Comparison of ENCODE assay signal across 8 cellular contexts in the genomic region with DNA sequence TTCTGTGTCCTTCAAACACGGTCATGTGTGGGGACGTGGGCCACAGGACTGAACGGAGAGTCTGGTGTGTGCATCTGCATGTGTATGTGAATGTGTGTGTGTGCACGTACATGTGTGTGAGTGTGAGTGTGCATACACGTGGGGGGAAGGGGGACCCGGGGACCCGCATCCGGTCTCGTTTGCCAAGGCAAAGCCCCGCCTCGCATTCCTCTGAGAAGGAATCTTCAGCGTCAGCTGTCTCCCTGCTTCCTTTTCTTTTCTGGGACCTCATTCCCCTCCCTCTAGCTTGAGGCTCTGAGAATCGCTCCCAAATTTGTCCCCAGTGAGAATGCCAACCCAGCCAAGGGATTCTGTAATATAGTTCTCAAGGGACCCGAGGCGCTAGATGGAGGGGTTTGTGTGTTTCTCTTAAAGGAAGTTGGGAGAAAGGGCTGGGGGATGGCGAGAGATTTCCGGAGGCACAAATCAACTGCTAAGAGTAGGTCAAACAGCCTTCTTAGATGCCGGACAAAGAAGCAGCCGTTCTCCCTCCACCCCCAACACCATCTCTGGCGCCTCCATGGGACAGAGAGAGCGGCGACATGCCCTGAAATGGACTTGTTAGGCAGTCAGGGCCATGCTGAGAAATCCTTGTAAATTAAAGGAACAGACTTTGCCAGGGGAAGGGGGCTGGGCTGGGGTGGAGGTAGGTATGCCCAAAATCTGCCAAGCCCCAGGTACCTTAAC. TPM values are rescaled to one million over a fixed set of nuclear protein-coding genes. Genes with fewer than 3 reads are reported as not detected.
DNase-seq lines count a peak whose midpoint lies in the region; ATAC-seq and TF ChIP-seq lines count a peak whose summit lies in the region.

No MANE protein-coding gene starts in this region.

- TF ChIP-seq CTCF in hepatocyte (IDR thresholded peaks at IDR 0.05; ENCODE audit: poor library complexity) (no peak), retinal pigment epithelial cell (conservative IDR thresholded peaks at IDR 0.05; ENCODE audit: low read depth, low read length) (peak; percentile 16)

- H3K27ac ChIP-seq in hepatocyte = peak overlapping the region; percentile 91

- no peaks in the 10 kb centered on the region for H3K36me3 ChIP-seq in hepatocyte (replicated peaks; ENCODE audit: insufficient read depth, low read depth)

- DNase-seq in AG08396 (ENCODE audit: low spot score) (peak; percentile 53), HCEC 1CT (peak; percentile 51), anterior cingulate cortex (lab: John Stamatoyannopoulos, UW) (peak in 38 of 58 donors; percentile 24 to 71 (median 51)), hepatocyte (ENCODE audit: low spot score) (no peak), retinal pigment epithelial cell (ENCODE audit: low read depth) (no peak), NCI-H1436 (lab: John Stamatoyannopoulos, UW) (no peak), DMS153 (lab: John Stamatoyannopoulos, UW) (no peak)

- H3K27me3 ChIP-seq in hepatocyte = no peaks in the 10 kb centered on the region

- 36% methylated on average over 22 of the region's 22 CpGs for WGBS in hepatocyte (ENCODE audit: low lambda C conversion rate, missing lambda C conversion rate)

- no peaks in the 10 kb centered on the region for H4K20me1 ChIP-seq in hepatocyte (ENCODE audit: insufficient read depth, poor library complexity, severe bottlenecking)

- H2AFZ ChIP-seq in hepatocyte = no peak overlapping the region

- H3K9me3 ChIP-seq in hepatocyte (ENCODE audit: low read depth) = no peaks in the 10 kb centered on the region

- H3K9me2 ChIP-seq in hepatocyte (replicated peaks; ENCODE audit: insufficient read depth) = no peaks in the 10 kb centered on the region

- ATAC-seq in HG02852 (IDR thresholded peaks at IDR 0.05; ENCODE audit: unreplicated experiment) = no peak

- H3K4me3 ChIP-seq in hepatocyte (no peak overlapping the region), retinal pigment epithelial cell (ENCODE audit: low read length) (no peak overlapping the region)

- H3K4me1 ChIP-seq in hepatocyte (ENCODE audit: insufficient read depth) = peaks cover 53% of the 10 kb centered on the region

- H3K4me2 ChIP-seq in hepatocyte = peak overlapping the region; percentile 64

- peaks cover 81% of the 10 kb centered on the region for H3K79me2 ChIP-seq in hepatocyte

RNA-seq across cellular contexts. Expression of a gene that starts 6.6 kb away (rescaled TPM):
- total RNA-seq in hepatocyte = 7.2 and 8.1 TPM in 2 replicates
- 0.78 and 0.85 TPM in 2 replicates for polyA plus RNA-seq in hepatocyte

RNA-seq across cellular contexts. Expression of a gene that starts 47.5 kb away (rescaled TPM):
- 41.4 and 51.7 TPM in 2 replicates for total RNA-seq in hepatocyte
- polyA plus RNA-seq in hepatocyte = 32.4 and 49.1 TPM in 2 replicates

Comparison
In these comparisons a context has a peak if more than half of its experiments do, and no peak if none do; other contexts are left out.
1. DNase-seq: peak in AG08396 (single experiment), HCEC 1CT (single experiment) and anterior cingulate cortex (38 of 58); none in hepatocyte (single experiment), retinal pigment epithelial cell (single experiment), NCI-H1436 (single experiment) and DMS153 (single experiment).